Comparison of ENCODE assay signal across 22 cellular contexts in the genomic region with DNA sequence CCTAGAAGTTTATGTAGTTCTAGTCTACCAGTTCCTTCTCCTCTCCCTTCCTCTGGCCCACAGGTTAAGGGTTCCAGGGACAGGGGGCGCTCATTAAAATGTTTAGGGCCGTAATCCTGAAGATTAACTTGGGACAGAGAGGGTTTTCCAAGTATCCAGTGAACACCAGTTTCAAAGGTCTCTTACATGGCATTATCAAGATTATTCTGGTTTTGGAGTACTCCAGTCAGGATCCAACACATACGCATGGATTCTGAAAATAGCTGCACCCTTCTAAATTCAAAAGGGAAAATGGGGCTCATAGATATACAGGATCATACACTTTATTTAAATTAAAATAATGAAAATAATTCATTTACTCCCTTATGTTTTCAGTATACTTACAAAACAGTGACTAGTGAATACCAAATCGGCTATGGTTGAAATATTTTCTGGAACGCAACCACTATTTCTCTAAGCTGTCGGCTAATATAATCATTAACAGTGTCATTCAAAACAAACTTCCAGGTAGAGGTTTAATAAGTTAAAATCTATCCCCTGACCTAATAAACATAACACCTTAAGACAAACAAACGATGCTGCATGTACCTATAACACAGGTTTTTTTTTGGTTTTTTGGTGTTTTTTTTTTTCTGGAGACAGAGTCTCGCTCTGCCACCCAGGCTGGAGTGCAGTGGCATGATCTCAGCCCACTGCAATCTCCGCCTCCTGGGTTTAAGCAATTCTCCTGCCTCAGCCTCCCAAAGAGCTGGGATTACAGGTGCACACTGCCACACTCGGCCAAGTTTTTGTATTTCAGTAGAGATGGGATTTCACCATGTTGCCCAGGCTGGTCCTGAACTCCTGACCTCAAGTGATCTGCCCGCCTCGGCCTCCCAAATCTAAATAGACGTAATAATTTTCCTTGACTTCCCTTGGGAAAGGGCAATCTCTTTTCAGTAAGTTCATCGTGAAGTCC.
DNase-seq lines count a peak whose midpoint lies in the region; ATAC-seq lines count a peak whose summit lies in the region.
"Had no signal": no experiment of that assay in that cellular context is flagged by ENCODE, and none has a peak within 500 bp of the region (broad histone marks: within the 10 kb centered on the region; RNA-seq: fewer than 3 reads in every experiment).

No MANE protein-coding gene starts in this region.

- H3K4me3 Mint-ChIP-seq in stimulated activated naive CD8-positive, alpha-beta T cell treated with anti-CD3 and anti-CD28 coated beads, Interleukin-15, Interleukin-2, amounts not matched to agents 100 ng/mL and 50 ng/mL, for 24 hours: no peak overlapping the region
- peak overlapping the region in 1 of 2 donors; percentile 18 for H3K4me3 Mint-ChIP-seq in stimulated activated naive CD8-positive, alpha-beta T cell treated with anti-CD3 and anti-CD28 coated beads, Interleukin-15, amount 100 ng/mL, for 72 hours
- no peak overlapping the region for H3K4me3 Mint-ChIP-seq in activated naive CD8-positive, alpha-beta T cell treated with anti-CD3 and anti-CD28 coated beads, Interleukin-2, amount 50 U/mL, for 24 hours
- H3K4me3 Mint-ChIP-seq: activated naive CD8-positive, alpha-beta T cell treated with anti-CD3 and anti-CD28 coated beads, Interleukin-2, amount 10 ng/mL, durations not matched to agents 7 days and 5 days; immature natural killer cell; type B pancreatic cell had no signal

- H3K36me3 Mint-ChIP-seq in stimulated activated naive CD8-positive, alpha-beta T cell treated with anti-CD3 and anti-CD28 coated beads, Interleukin-15, Interleukin-2, amounts not matched to agents 100 ng/mL and 50 ng/mL, for 24 hours (ENCODE audit: low read depth): peaks cover 4% of the 10 kb centered on the region
- H3K36me3 Mint-ChIP-seq in activated naive CD8-positive, alpha-beta T cell treated with anti-CD3 and anti-CD28 coated beads, Interleukin-2, amount 50 U/mL, for 24 hours (ENCODE audit: low read depth): peaks cover 2% of the 10 kb centered on the region
- H3K36me3 Mint-ChIP-seq: immature natural killer cell, type B pancreatic cell had no signal

- peak overlapping the region; percentile 26 for H3K27ac Mint-ChIP-seq in stimulated activated naive CD8-positive, alpha-beta T cell treated with anti-CD3 and anti-CD28 coated beads, Interleukin-15, Interleukin-2, amounts not matched to agents 100 ng/mL and 50 ng/mL, for 24 hours
- H3K27ac Mint-ChIP-seq in stimulated activated naive CD8-positive, alpha-beta T cell treated with anti-CD3 and anti-CD28 coated beads, Interleukin-15, amount 100 ng/mL, for 72 hours: no peak overlapping the region
- peak overlapping the region; percentile 52 for H3K27ac Mint-ChIP-seq in activated naive CD8-positive, alpha-beta T cell treated with anti-CD3 and anti-CD28 coated beads, Interleukin-2, amount 50 U/mL, for 24 hours
- H3K27ac Mint-ChIP-seq: activated naive CD8-positive, alpha-beta T cell treated with anti-CD3 and anti-CD28 coated beads, Interleukin-2, amount 10 ng/mL, durations not matched to agents 7 days and 5 days; type B pancreatic cell had no signal

- peaks cover 90% of the 10 kb centered on the region for H3K4me1 Mint-ChIP-seq in stimulated activated naive CD8-positive, alpha-beta T cell treated with anti-CD3 and anti-CD28 coated beads, Interleukin-15, Interleukin-2, amounts not matched to agents 100 ng/mL and 50 ng/mL, for 24 hours (ENCODE audit: low read depth)
- H3K4me1 Mint-ChIP-seq in stimulated activated naive CD8-positive, alpha-beta T cell treated with anti-CD3 and anti-CD28 coated beads, Interleukin-15, amount 100 ng/mL, for 72 hours: peaks cover 93% of the 10 kb centered on the region
- H3K4me1 Mint-ChIP-seq in activated naive CD8-positive, alpha-beta T cell treated with anti-CD3 and anti-CD28 coated beads, Interleukin-2, amount 50 U/mL, for 24 hours: peaks cover 67% of the 10 kb centered on the region

- no peak for ATAC-seq in stimulated activated naive CD8-positive, alpha-beta T cell treated with anti-CD3 and anti-CD28 coated beads, Interleukin-15, amount 100 ng/mL, for 72 hours
- no peak for ATAC-seq in activated naive CD8-positive, alpha-beta T cell treated with anti-CD3 and anti-CD28 coated beads, Interleukin-2, amount 50 U/mL, for 24 hours
- no peak for ATAC-seq in HG03460 (IDR thresholded peaks at IDR 0.05; ENCODE audit: unreplicated experiment)
- ATAC-seq: lower lobe of right lung had no signal

- no peaks in the 10 kb centered on the region for H3K27me3 Mint-ChIP-seq in stimulated activated naive CD8-positive, alpha-beta T cell treated with anti-CD3 and anti-CD28 coated beads, Interleukin-15, Interleukin-2, amounts not matched to agents 100 ng/mL and 50 ng/mL, for 24 hours
- H3K27me3 Mint-ChIP-seq in stimulated activated naive CD8-positive, alpha-beta T cell treated with anti-CD3 and anti-CD28 coated beads, Interleukin-15, amount 100 ng/mL, for 72 hours: no peaks in the 10 kb centered on the region
- no peaks in the 10 kb centered on the region for H3K27me3 Mint-ChIP-seq in activated naive CD8-positive, alpha-beta T cell treated with anti-CD3 and anti-CD28 coated beads, Interleukin-2, amount 50 U/mL, for 24 hours
- H3K27me3 Mint-ChIP-seq: activated naive CD8-positive, alpha-beta T cell treated with anti-CD3 and anti-CD28 coated beads, Interleukin-2, amount 10 ng/mL, durations not matched to agents 7 days and 5 days; type B pancreatic cell had no signal

- no peaks in the 10 kb centered on the region for H3K9me3 Mint-ChIP-seq in stimulated activated naive CD8-positive, alpha-beta T cell treated with anti-CD3 and anti-CD28 coated beads, Interleukin-15, Interleukin-2, amounts not matched to agents 100 ng/mL and 50 ng/mL, for 24 hours
- H3K9me3 Mint-ChIP-seq in stimulated activated naive CD8-positive, alpha-beta T cell treated with anti-CD3 and anti-CD28 coated beads, Interleukin-15, amount 100 ng/mL, for 72 hours: no peaks in the 10 kb centered on the region
- H3K9me3 Mint-ChIP-seq in activated naive CD8-positive, alpha-beta T cell treated with anti-CD3 and anti-CD28 coated beads, Interleukin-2, amount 50 U/mL, for 24 hours: peaks cover 3% of the 10 kb centered on the region
- H3K9me3 Mint-ChIP-seq: immature natural killer cell, type B pancreatic cell had no signal

- DNase-seq in stimulated activated naive CD8-positive, alpha-beta T cell treated with anti-CD3 and anti-CD28 coated beads, Interleukin-15, amount 100 ng/mL, for 72 hours: no peak
- no peak for DNase-seq in activated naive CD8-positive, alpha-beta T cell treated with anti-CD3 and anti-CD28 coated beads, Interleukin-2, amount 50 U/mL, for 24 hours
- DNase-seq in kidney tubule cell (ENCODE audit: low spot score) (peak; percentile 90), inferior parietal cortex (ENCODE audit: extremely low spot score) (no peak), NCI-H526 treated with DMSO at 0.1 percent for 48 hours (lab: John Stamatoyannopoulos, UW) (no peak)
- DNase-seq: activated naive CD8-positive, alpha-beta T cell treated with anti-CD3 and anti-CD28 coated beads, Interleukin-2, amount 10 ng/mL, durations not matched to agents 7 days and 5 days; activated T-cell treated with anti-CD3 and anti-CD28 coated beads, Interleukin-2, amount 50 U/mL, for 48 hours; C1 segment of cervical spinal cord; cerebellar nuclear complex; EL; hypothalamus; immature natural killer cell; KG1; lower lobe of right lung; MM.1S; NCI-H1417 treated with DMSO at 0.1 percent for 48 hours; NCI-H2107; NCI-H446; RPMI8226 had no signal

Comparison
In these comparisons a context has a peak if more than half of its experiments do, and no peak if none do; other contexts are left out.
1. H3K27ac Mint-ChIP-seq: peak in stimulated activated naive CD8-positive, alpha-beta T cell treated with anti-CD3 and anti-CD28 coated beads, Interleukin-15, Interleukin-2, amounts not matched to agents 100 ng/mL and 50 ng/mL, for 24 hours (single experiment) and activated naive CD8-positive, alpha-beta T cell treated with anti-CD3 and anti-CD28 coated beads, Interleukin-2, amount 50 U/mL, for 24 hours (single experiment); none in stimulated activated naive CD8-positive, alpha-beta T cell treated with anti-CD3 and anti-CD28 coated beads, Interleukin-15, amount 100 ng/mL, for 72 hours (0 of 2).